ENCODE assay signal across 15 cellular contexts in genomic region chr3:174035317-174035886, GRCh38.
DNase-seq lines count a peak whose midpoint lies in the region; ATAC-seq, FAIRE-seq and TF ChIP-seq lines count a peak whose summit lies in the region.
"Had no signal": no experiment of that assay in that cellular context is flagged by ENCODE, and none has a peak within 500 bp of the region (broad histone marks: within the 10 kb centered on the region; RNA-seq: fewer than 3 reads in every experiment).

No MANE protein-coding gene starts in this region.

- CTCF ChIA-PET in HepG2 (lab: Yijun Ruan, JAX; ENCODE audit: low intra/inter-chr PET ratio, low total read pairs), result no interaction called here

- BruUV-seq in HepG2 (replicated peaks; lab: Mats Ljungman, UMichigan), result no TSS peak

- no peak overlapping the region for H3K14ac ChIP-seq in trophoblast cell (ENCODE audit: low read length)

- TF ChIP-seq RAD21 in HepG2 (CRISPR knock-in tag; IDR thresholded peaks at IDR 0.05), result no peak

- no peak overlapping the region for H4K8ac ChIP-seq in trophoblast cell (ENCODE audit: low read depth, low read length)

- H2AFZ ChIP-seq in HepG2 (ENCODE audit: low read length) (no peak overlapping the region), trophoblast cell (ENCODE audit: insufficient read depth, low read length, poor library complexity) (no peak overlapping the region)

- no peak overlapping the region for H3K23ac ChIP-seq in trophoblast cell (ENCODE audit: low read length)

- DNase-seq in CMK (ENCODE audit: low read depth) (peak; percentile 45), HCEC 1CT (peak; percentile 12), NCI-H2171 treated with DMSO at 0.1 percent for 48 hours (lab: John Stamatoyannopoulos, UW) (peak; percentile 65), cerebellum (ENCODE audit: low spot score) (peak; percentile 8), occipital lobe (lab: John Stamatoyannopoulos, UW) (no peak), HepG2 (ENCODE audit: low spot score) (no peak), CD1c-positive myeloid dendritic cell (ENCODE audit: extremely low spot score) (no peak), trophoblast cell (no peak)
- DNase-seq: activated CD4-positive, alpha-beta T cell treated with anti-CD3 and anti-CD28 coated beads, Interleukin-2, amount 50 U/mL, for 48 hours; activated T-cell treated with anti-CD3 and anti-CD28 coated beads, Interleukin-2, amount 50 U/mL, for 48 hours; colonic mucosa; NCI-H774; stimulated activated CD4-positive, alpha-beta T cell treated with anti-CD3 and anti-CD28 coated beads, Interleukin-1b, Interleukin-23, amount 100 ng/mL, for 48 hours; stimulated activated CD8-positive, alpha-beta memory T cell treated with anti-CD3 and anti-CD28 coated beads, Interleukin-4, amount 100 ng/mL, for 48 hours had no signal

- 3% methylated on average over 4 of the region's 4 CpGs for WGBS in HepG2 (ENCODE audit: low lambda C conversion rate)
- WGBS in trophoblast cell (ENCODE audit: extremely low coverage, insufficient coverage, insufficient read length), result no CpG with 5 or more reads among the region's 4 CpGs

- H2BK12ac ChIP-seq in trophoblast cell (ENCODE audit: low read length), result no peak overlapping the region

- no peak overlapping the region for H3K4me3 ChIP-seq in HepG2 (replicated peaks in 1 of 3; ENCODE audit: insufficient read depth in 1 of 3, low read depth in 2 of 3, low read length in 3 of 3)
- no peak overlapping the region for H3K4me3 ChIP-seq in trophoblast cell (ENCODE audit: low read depth, low read length)
- H3K4me3 ChIP-seq: colonic mucosa, GM12878 had no signal

- H3K4me1 ChIP-seq in HepG2 (ENCODE audit: insufficient read depth, low read length) (no peaks in the 10 kb centered on the region), trophoblast cell (ENCODE audit: control insufficient read depth in 1 of 2, insufficient read depth in 2 of 2, low read length in 2 of 2) (no peaks in the 10 kb centered on the region)
- H3K4me1 ChIP-seq: colonic mucosa had no signal

- no peak for TF ChIP-seq POLR2A in HepG2 (IDR thresholded peaks at IDR 0.05; ENCODE audit: insufficient read depth in 1 of 2, low read depth in 2 of 2, low read length in 2 of 2)

- no peak for TF ChIP-seq EP300 in HepG2 (IDR thresholded peaks at IDR 0.05; ENCODE audit: low read depth in 2 of 2, low read length in 2 of 2)
- no peak for TF ChIP-seq EP300 in HepG2 (CRISPR knock-in tag; IDR thresholded peaks at IDR 0.05; ENCODE audit: borderline replicate concordance)

- H3K27ac ChIP-seq in HepG2 (ENCODE audit: extremely low read length, insufficient read depth, low read length) (no peak overlapping the region), trophoblast cell (ENCODE audit: low read depth, low read length) (no peak overlapping the region)
- H3K27ac ChIP-seq: colonic mucosa had no signal

- no peaks in the 10 kb centered on the region for H4K20me1 ChIP-seq in HepG2 (ENCODE audit: insufficient read depth, low read length)

- no peaks in the 10 kb centered on the region for H3K36me3 ChIP-seq in HepG2 (replicated peaks in 1 of 2; ENCODE audit: control insufficient read depth in 1 of 2, insufficient read depth in 2 of 2, low read length in 2 of 2)
- no peaks in the 10 kb centered on the region for H3K36me3 ChIP-seq in trophoblast cell (ENCODE audit: control insufficient read depth in 1 of 2, insufficient read depth in 2 of 2, low read length in 2 of 2)
- H3K36me3 ChIP-seq: colonic mucosa had no signal

- H3K9me3 ChIP-seq in HepG2 (ENCODE audit: low read length) (no peaks in the 10 kb centered on the region), trophoblast cell (ENCODE audit: insufficient read depth, low read depth, low read length) (no peaks in the 10 kb centered on the region)
- H3K9me3 ChIP-seq: colonic mucosa had no signal

- intact Hi-C loops in HepG2 (cut with micrococcal nuclease; ENCODE audit: unreplicated experiment), result no loop called here

- no peak overlapping the region for H2AK5ac ChIP-seq in trophoblast cell (ENCODE audit: low read length)

- in situ Hi-C loops in HepG2 (cut with HindIII; ENCODE audit: extremely low pct_ligation_motif_present, low pct_unique_long_range_greater_than_20kb), result no loop called here

- no peak for FAIRE-seq in HepG2 (lab: Jason Lieb, UNC)
- FAIRE-seq: GM12878 had no signal

- no peak overlapping the region for H3K4ac ChIP-seq in trophoblast cell (ENCODE audit: low read depth, low read length)

- H3K4me2 ChIP-seq in HepG2 (ENCODE audit: low read depth, low read length) (no peak overlapping the region), trophoblast cell (ENCODE audit: low read length) (no peak overlapping the region)

- POLR2A ChIA-PET in HepG2 (lab: Yijun Ruan, JAX), result no interaction called here

- H4K91ac ChIP-seq in trophoblast cell (ENCODE audit: low read depth, low read length), result no peak overlapping the region

- ATAC-seq in HepG2, result no peak
- ATAC-seq: GM12878 had no signal

- no peak overlapping the region for H2BK5ac ChIP-seq in trophoblast cell (ENCODE audit: low read depth, low read length, poor library complexity)

- no peak for TF ChIP-seq CTCF in HepG2 (CRISPR knock-in tag; IDR thresholded peaks at IDR 0.05)

- H3K79me2 ChIP-seq in HepG2 (ENCODE audit: insufficient read depth, low read length) (no peaks in the 10 kb centered on the region), trophoblast cell (ENCODE audit: control insufficient read depth, insufficient read depth, low read length, poor library complexity) (no peaks in the 10 kb centered on the region)

- no peak overlapping the region for H3K18ac ChIP-seq in trophoblast cell (ENCODE audit: low read length)

- H2BK120ac ChIP-seq in trophoblast cell (ENCODE audit: insufficient read depth, low read length, poor library complexity), result no peak overlapping the region

- no peak overlapping the region for H4K12ac ChIP-seq in trophoblast cell (ENCODE audit: low read depth, low read length)

- no peaks in the 10 kb centered on the region for H3K27me3 ChIP-seq in HepG2 (ENCODE audit: control insufficient read depth in 1 of 2, insufficient read depth in 2 of 2, low read length in 2 of 2)
- no peaks in the 10 kb centered on the region for H3K27me3 ChIP-seq in trophoblast cell (ENCODE audit: insufficient read depth, low read length)
- H3K27me3 ChIP-seq: colonic mucosa had no signal

- no peaks in the 10 kb centered on the region for H3K79me1 ChIP-seq in trophoblast cell (ENCODE audit: low read length)

- H3K9ac ChIP-seq in HepG2 (ENCODE audit: insufficient read depth, low read depth, low read length), result no peak overlapping the region
- no peak overlapping the region for H3K9ac ChIP-seq in trophoblast cell (ENCODE audit: low read length)

TF ChIP-seq in HepG2, 621 proteins besides CTCF, POLR2A, EP300 and RAD21:
- no peak for TF ChIP-seq ZNF512B (CRISPR knock-in tag; IDR thresholded peaks at IDR 0.05; ENCODE audit: borderline replicate concordance)
TF ChIP-seq in HepG2: peak in this region for 0.

Comparison
In these comparisons a context has a peak if more than half of its experiments do, and no peak if none do; other contexts are left out.
1. DNase-seq: peak in CMK (single experiment), HCEC 1CT (single experiment), NCI-H2171 treated with DMSO at 0.1 percent for 48 hours (single experiment) and cerebellum (single experiment); none in occipital lobe (single experiment), HepG2 (single experiment), CD1c-positive myeloid dendritic cell (single experiment) and trophoblast cell (0 of 2).